In the genomic region with DNA sequence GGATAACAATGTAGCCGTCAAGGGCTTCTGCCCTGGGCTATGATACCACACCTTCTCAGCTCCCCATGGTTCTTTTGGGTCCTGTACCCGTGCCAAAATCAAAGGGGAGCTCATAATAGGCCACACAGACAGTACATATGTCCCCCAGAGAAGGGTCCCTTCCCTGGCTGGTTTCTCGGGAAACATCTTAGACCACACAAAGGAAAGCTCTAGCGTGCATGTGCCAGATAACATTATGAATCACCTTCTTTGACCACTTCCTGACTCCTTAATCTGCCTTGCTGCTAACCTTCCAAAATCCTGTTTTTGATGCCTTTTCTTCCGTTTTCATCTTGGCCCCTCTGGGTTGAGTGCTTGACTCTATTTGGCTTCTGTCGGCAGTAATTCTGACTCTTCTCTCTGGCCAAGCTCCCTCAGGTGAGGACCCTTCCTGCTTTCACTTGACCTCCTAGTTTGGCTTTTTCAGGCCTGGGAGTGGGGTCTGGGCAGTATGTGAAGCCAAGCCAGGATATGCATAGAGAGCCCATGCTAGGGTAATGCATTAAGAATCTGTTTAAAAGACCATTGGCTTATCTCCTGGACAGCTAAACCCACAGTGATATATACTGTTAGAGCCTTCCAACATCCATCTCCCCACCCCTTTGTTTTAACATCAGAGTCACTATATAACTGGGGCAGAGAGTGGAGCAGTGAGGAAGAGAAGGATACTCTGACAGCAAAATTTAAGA, we compare ENCODE assay signal across 1 cellular context.
TF ChIP-seq lines count a peak whose summit lies in the region.

No MANE protein-coding gene starts in this region.

TF ChIP-seq in GM12878, 131 proteins besides CTCF, POLR2A, EP300 and RAD21 (continued from another document):
- TF ChIP-seq E2F8 (IDR thresholded peaks at IDR 0.05; ENCODE audit: low read depth, partially characterized antibody): no peak
- peak; percentile 51; the same call in 1 of the 2 replicates for TF ChIP-seq RUNX3 (IDR thresholded peaks at IDR 0.05; ENCODE audit: low read length)
TF ChIP-seq in GM12878: peak in this region for 1.
